ENCODE assay signal across 1 cellular context in genomic region chrX:151974336-151975227, GRCh38.
TF ChIP-seq lines count a peak whose summit lies in the region.

A gene with protein sequence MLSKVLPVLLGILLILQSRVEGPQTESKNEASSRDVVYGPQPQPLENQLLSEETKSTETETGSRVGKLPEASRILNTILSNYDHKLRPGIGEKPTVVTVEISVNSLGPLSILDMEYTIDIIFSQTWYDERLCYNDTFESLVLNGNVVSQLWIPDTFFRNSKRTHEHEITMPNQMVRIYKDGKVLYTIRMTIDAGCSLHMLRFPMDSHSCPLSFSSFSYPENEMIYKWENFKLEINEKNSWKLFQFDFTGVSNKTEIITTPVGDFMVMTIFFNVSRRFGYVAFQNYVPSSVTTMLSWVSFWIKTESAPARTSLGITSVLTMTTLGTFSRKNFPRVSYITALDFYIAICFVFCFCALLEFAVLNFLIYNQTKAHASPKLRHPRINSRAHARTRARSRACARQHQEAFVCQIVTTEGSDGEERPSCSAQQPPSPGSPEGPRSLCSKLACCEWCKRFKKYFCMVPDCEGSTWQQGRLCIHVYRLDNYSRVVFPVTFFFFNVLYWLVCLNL (minus strand): TSS chrX:151974676. CDS start chrX:151974625, 51 bp downstream.

TF ChIP-seq in HepG2, 621 proteins besides CTCF, POLR2A, EP300 and RAD21 (continued from another document and continues in another):
- TF ChIP-seq, protein P1, sequence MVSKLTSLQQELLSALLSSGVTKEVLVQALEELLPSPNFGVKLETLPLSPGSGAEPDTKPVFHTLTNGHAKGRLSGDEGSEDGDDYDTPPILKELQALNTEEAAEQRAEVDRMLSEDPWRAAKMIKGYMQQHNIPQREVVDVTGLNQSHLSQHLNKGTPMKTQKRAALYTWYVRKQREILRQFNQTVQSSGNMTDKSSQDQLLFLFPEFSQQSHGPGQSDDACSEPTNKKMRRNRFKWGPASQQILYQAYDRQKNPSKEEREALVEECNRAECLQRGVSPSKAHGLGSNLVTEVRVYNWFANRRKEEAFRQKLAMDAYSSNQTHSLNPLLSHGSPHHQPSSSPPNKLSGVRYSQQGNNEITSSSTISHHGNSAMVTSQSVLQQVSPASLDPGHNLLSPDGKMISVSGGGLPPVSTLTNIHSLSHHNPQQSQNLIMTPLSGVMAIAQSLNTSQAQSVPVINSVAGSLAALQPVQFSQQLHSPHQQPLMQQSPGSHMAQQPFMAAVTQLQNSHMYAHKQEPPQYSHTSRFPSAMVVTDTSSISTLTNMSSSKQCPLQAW (CRISPR knock-in tag; IDR thresholded peaks at IDR 0.05) = no peak
- TF ChIP-seq ZNF543 (CRISPR knock-in tag; IDR thresholded peaks at IDR 0.05) = 0 out of 2 replicates have a peak, but pooled peaks have one; percentile 30
- TF ChIP-seq ZNF761 (CRISPR knock-in tag; conservative IDR thresholded peaks at IDR 0.05) = no peak
- no peak for TF ChIP-seq SP1 (IDR thresholded peaks at IDR 0.05)
- peak; percentile 45; the same call in 1 of the 2 replicates for TF ChIP-seq SP1 (CRISPR knock-in tag; IDR thresholded peaks at IDR 0.05)
- TF ChIP-seq NFKB2 (CRISPR knock-in tag; IDR thresholded peaks at IDR 0.05; ENCODE audit: borderline replicate concordance) = peak; percentile 44; the same call in 1 of the 2 replicates
- peak; percentile 89 for TF ChIP-seq POLR2G (IDR thresholded peaks at IDR 0.05; ENCODE audit: low read depth, low read length)
- TF ChIP-seq ZMYM4 (CRISPR knock-in tag; IDR thresholded peaks at IDR 0.05) = peak; percentile 26; the same call in 1 of the 2 replicates
- TF ChIP-seq, protein P2, sequence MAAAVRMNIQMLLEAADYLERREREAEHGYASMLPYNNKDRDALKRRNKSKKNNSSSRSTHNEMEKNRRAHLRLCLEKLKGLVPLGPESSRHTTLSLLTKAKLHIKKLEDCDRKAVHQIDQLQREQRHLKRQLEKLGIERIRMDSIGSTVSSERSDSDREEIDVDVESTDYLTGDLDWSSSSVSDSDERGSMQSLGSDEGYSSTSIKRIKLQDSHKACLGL (CRISPR knock-in tag; IDR thresholded peaks at IDR 0.05) = peak; percentile 47; the same call in 1 of the 2 replicates
- TF ChIP-seq MEIS2 (CRISPR knock-in tag; IDR thresholded peaks at IDR 0.05) = 0 out of 2 replicates have a peak, but pooled peaks have one; percentile 2
- TF ChIP-seq NKX3-1 (CRISPR knock-in tag; IDR thresholded peaks at IDR 0.05) = no peak
- TF ChIP-seq, protein P3, sequence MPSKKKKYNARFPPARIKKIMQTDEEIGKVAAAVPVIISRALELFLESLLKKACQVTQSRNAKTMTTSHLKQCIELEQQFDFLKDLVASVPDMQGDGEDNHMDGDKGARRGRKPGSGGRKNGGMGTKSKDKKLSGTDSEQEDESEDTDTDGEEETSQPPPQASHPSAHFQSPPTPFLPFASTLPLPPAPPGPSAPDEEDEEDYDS (CRISPR knock-in tag; IDR thresholded peaks at IDR 0.05) = peak; percentile 94
- peak; percentile 21; the same call in 1 of the 2 replicates for TF ChIP-seq SAP130 (CRISPR knock-in tag; IDR thresholded peaks at IDR 0.05; ENCODE audit: low read depth)
- 0 out of 2 replicates have a peak, but pooled peaks have one; percentile 6 for TF ChIP-seq FOXA3 (CRISPR knock-in tag; IDR thresholded peaks at IDR 0.05)
- TF ChIP-seq TCF12 (IDR thresholded peaks at IDR 0.05) = no peak
- 0 out of 2 replicates have a peak, but pooled peaks have one; percentile 24 for TF ChIP-seq TCF12 (CRISPR knock-in tag; IDR thresholded peaks at IDR 0.05)
- TF ChIP-seq MAZ (IDR thresholded peaks at IDR 0.05; ENCODE audit: borderline replicate concordance, low read depth, low read length) = 0 out of 2 replicates have a peak, but pooled peaks have one; percentile 16
- TF ChIP-seq MAZ (CRISPR knock-in tag; IDR thresholded peaks at IDR 0.05; ENCODE audit: low read depth) = no peak; the same call in 1 of the 2 replicates
- TF ChIP-seq, protein P4, sequence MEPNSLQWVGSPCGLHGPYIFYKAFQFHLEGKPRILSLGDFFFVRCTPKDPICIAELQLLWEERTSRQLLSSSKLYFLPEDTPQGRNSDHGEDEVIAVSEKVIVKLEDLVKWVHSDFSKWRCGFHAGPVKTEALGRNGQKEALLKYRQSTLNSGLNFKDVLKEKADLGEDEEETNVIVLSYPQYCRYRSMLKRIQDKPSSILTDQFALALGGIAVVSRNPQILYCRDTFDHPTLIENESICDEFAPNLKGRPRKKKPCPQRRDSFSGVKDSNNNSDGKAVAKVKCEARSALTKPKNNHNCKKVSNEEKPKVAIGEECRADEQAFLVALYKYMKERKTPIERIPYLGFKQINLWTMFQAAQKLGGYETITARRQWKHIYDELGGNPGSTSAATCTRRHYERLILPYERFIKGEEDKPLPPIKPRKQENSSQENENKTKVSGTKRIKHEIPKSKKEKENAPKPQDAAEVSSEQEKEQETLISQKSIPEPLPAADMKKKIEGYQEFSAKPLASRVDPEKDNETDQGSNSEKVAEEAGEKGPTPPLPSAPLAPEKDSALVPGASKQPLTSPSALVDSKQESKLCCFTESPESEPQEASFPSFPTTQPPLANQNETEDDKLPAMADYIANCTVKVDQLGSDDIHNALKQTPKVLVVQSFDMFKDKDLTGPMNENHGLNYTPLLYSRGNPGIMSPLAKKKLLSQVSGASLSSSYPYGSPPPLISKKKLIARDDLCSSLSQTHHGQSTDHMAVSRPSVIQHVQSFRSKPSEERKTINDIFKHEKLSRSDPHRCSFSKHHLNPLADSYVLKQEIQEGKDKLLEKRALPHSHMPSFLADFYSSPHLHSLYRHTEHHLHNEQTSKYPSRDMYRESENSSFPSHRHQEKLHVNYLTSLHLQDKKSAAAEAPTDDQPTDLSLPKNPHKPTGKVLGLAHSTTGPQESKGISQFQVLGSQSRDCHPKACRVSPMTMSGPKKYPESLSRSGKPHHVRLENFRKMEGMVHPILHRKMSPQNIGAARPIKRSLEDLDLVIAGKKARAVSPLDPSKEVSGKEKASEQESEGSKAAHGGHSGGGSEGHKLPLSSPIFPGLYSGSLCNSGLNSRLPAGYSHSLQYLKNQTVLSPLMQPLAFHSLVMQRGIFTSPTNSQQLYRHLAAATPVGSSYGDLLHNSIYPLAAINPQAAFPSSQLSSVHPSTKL (CRISPR knock-in tag; IDR thresholded peaks at IDR 0.05) = peak; percentile 31; the same call in 1 of the 2 replicates
- TF ChIP-seq, protein P5, sequence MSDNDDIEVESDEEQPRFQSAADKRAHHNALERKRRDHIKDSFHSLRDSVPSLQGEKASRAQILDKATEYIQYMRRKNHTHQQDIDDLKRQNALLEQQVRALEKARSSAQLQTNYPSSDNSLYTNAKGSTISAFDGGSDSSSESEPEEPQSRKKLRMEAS (IDR thresholded peaks at IDR 0.05) = peak; percentile 70
- peak; percentile 51; the same call in 1 of the 2 replicates for TF ChIP-seq ZNF709 (CRISPR knock-in tag; IDR thresholded peaks at IDR 0.05)
- TF ChIP-seq SIN3A (IDR thresholded peaks at IDR 0.05; ENCODE audit: borderline replicate concordance, low read depth, low read length) = peak; percentile 35; the same call in 1 of the 2 replicates
- TF ChIP-seq PHF8 (CRISPR knock-in tag; IDR thresholded peaks at IDR 0.05) = peak; percentile 46; the same call in 1 of the 2 replicates
- no peak for TF ChIP-seq KAT7 (CRISPR knock-in tag; IDR thresholded peaks at IDR 0.05; ENCODE audit: borderline replicate concordance)
- TF ChIP-seq DR1 (CRISPR knock-in tag; IDR thresholded peaks at IDR 0.05) = peak; percentile 56; the same call in 1 of the 2 replicates
- 0 out of 2 replicates have a peak, but pooled peaks have one; percentile 22 for TF ChIP-seq KMT2A (CRISPR knock-in tag; IDR thresholded peaks at IDR 0.05)
- 0 out of 2 replicates have a peak, but pooled peaks have one; percentile 49 for TF ChIP-seq ZNF780A (CRISPR knock-in tag; IDR thresholded peaks at IDR 0.05)
- no peak for TF ChIP-seq ZKSCAN1 (IDR thresholded peaks at IDR 0.05; ENCODE audit: low read length)
- no peak for TF ChIP-seq HMG20B (CRISPR knock-in tag; conservative IDR thresholded peaks at IDR 0.05)
- TF ChIP-seq, protein P6, sequence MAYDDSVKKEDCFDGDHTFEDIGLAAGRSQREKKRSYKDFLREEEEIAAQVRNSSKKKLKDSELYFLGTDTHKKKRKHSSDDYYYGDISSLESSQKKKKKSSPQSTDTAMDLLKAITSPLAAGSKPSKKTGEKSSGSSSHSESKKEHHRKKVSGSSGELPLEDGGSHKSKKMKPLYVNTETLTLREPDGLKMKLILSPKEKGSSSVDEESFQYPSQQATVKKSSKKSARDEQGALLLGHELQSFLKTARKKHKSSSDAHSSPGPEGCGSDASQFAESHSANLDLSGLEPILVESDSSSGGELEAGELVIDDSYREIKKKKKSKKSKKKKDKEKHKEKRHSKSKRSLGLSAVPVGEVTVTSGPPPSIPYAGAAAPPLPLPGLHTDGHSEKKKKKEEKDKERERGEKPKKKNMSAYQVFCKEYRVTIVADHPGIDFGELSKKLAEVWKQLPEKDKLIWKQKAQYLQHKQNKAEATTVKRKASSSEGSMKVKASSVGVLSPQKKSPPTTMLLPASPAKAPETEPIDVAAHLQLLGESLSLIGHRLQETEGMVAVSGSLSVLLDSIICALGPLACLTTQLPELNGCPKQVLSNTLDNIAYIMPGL (CRISPR knock-in tag; IDR thresholded peaks at IDR 0.05; ENCODE audit: borderline replicate concordance in 1 of 2, low read depth in 1 of 2) = peak in 1 of 2 experiments; percentile 36; a peak in 1 of 4 replicates
- TF ChIP-seq IKZF4 (CRISPR knock-in tag; IDR thresholded peaks at IDR 0.05; ENCODE audit: borderline replicate concordance, low read depth, not compliant biosample characterization) = peak; percentile 41
- 0 out of 2 replicates have a peak, but pooled peaks have one; percentile 24 for TF ChIP-seq ZNF770 (CRISPR knock-in tag; IDR thresholded peaks at IDR 0.05)
- TF ChIP-seq, protein P7, sequence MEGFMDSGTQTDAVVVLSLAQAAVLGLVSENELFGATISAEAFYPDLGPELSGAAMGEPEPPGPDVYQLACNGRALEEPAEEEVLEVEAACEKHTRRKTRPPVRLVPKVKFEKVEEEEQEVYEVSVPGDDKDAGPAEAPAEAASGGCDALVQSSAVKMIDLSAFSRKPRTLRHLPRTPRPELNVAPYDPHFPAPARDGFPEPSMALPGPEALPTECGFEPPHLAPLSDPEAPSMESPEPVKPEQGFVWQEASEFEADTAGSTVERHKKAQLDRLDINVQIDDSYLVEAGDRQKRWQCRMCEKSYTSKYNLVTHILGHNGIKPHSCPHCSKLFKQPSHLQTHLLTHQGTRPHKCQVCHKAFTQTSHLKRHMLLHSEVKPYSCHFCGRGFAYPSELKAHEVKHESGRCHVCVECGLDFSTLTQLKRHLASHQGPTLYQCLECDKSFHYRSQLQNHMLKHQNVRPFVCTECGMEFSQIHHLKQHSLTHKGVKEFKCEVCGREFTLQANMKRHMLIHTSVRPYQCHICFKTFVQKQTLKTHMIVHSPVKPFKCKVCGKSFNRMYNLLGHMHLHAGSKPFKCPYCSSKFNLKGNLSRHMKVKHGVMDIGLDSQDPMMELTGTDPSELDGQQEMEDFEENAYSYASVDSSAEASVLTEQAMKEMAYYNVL (CRISPR knock-in tag; IDR thresholded peaks at IDR 0.05; ENCODE audit: borderline replicate concordance) = no peak
- TF ChIP-seq MTF1 (CRISPR knock-in tag; IDR thresholded peaks at IDR 0.05) = no peak
- peak; percentile 83 for TF ChIP-seq ZNF777 (CRISPR knock-in tag; IDR thresholded peaks at IDR 0.05)
- TF ChIP-seq ZFY (CRISPR knock-in tag; IDR thresholded peaks at IDR 0.05) = peak; percentile 50
- TF ChIP-seq, protein P8, sequence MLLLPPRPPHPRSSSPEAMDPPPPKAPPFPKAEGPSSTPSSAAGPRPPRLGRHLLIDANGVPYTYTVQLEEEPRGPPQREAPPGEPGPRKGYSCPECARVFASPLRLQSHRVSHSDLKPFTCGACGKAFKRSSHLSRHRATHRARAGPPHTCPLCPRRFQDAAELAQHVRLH (CRISPR knock-in tag; IDR thresholded peaks at IDR 0.05; ENCODE audit: borderline replicate concordance, low read depth) = peak; percentile 54; the same call in 1 of the 2 replicates
- peak; percentile 79 for TF ChIP-seq RBFOX2 (IDR thresholded peaks at IDR 0.05; ENCODE audit: low read depth, low read length)
- 0 out of 2 replicates have a peak, but pooled peaks have one; percentile 17 for TF ChIP-seq THAP11 (CRISPR knock-in tag; IDR thresholded peaks at IDR 0.05)
- TF ChIP-seq MXD4 (CRISPR knock-in tag; IDR thresholded peaks at IDR 0.05) = no peak
- peak; percentile 73 for TF ChIP-seq ZNF687 (CRISPR knock-in tag; IDR thresholded peaks at IDR 0.05)
- no peak for TF ChIP-seq HNRNPUL1 (IDR thresholded peaks at IDR 0.05; ENCODE audit: low read depth, low read length)
- peak; percentile 56; the same call in 1 of the 2 replicates for TF ChIP-seq TAF1 (CRISPR knock-in tag; IDR thresholded peaks at IDR 0.05)
- TF ChIP-seq ZNF660 (CRISPR knock-in tag; IDR thresholded peaks at IDR 0.05; ENCODE audit: borderline replicate concordance, low read depth) = no peak
